In the genomic region with DNA sequence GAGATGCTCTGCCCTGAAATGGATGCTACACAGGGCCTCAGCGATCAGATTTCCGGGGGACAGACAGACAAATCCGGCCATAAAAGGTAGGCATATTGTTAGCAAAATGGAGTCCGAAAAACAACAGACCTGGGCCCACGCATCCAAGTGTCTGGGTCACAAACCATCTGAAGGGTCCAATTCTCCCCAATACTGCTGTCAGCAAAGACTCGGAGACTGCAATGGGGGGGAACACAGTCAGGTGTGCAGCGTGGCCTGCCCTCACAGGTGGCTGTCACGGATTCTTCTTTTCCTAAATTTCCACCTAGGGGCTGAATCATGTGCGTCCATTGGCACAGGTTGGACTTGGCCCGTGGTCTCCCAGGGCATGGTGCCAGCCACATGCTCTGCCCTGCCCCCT, we compare ENCODE assay signal across 10 cellular contexts. TPM values are rescaled to one million over a fixed set of nuclear protein-coding genes. Genes with fewer than 3 reads are reported as not detected.
"Had no signal": no experiment of that assay in that cellular context is flagged by ENCODE, and none has a peak within 500 bp of the region (broad histone marks: within the 10 kb centered on the region; RNA-seq: fewer than 3 reads in every experiment).

No MANE protein-coding gene starts in this region.

- H3K4me3 ChIP-seq: HAP-1 had no signal

- ATAC-seq: HCT116, HepG2 had no signal

- H3K4me1 ChIP-seq: HAP-1 had no signal

- H3K9me3 Mint-ChIP-seq: HFFc6, IgD-negative memory B cell had no signal

- H3K36me3 ChIP-seq: HAP-1 had no signal

- H3K4me2 ChIP-seq: KMS-11 had no signal

- H3K4me3 Mint-ChIP-seq: HFFc6 had no signal

- DNase-seq: GOT3, H7, HFFc6, KBM-7 had no signal

- H3K9ac ChIP-seq: KMS-11 had no signal

- H3K27ac Mint-ChIP-seq: HFFc6, IgD-negative memory B cell had no signal

- H3K27ac ChIP-seq: HL-60, KMS-11 had no signal

- H3K9me3 ChIP-seq: HAP-1 had no signal

- H3K36me3 Mint-ChIP-seq: IgD-negative memory B cell had no signal

RNA-seq across cellular contexts. Expression of a gene that starts 12.9 kb away (rescaled TPM):
- total RNA-seq: HepG2 had no signal
